1 cellular context compared by ENCODE assay signal in genomic region chr16:68085259-68086071, GRCh38.
TF ChIP-seq lines count a peak whose summit lies in the region.

NFATC3 (plus strand) TSS chr16:68085370; CDS start chr16:68085682, 312 bp downstream.

TF ChIP-seq in K562, 482 proteins besides CTCF, POLR2A, EP300 and RAD21 (continued from another document and continues in another):
- TF ChIP-seq MGA (IDR thresholded peaks at IDR 0.05) (no peak), SAFB2 (IDR thresholded peaks at IDR 0.05; ENCODE audit: borderline replicate concordance, low read depth, low read length, severe bottlenecking) (no peak), C11orf30 (IDR thresholded peaks at IDR 0.05; ENCODE audit: low read depth) (no peak), HMG20B (CRISPR knock-in tag; IDR thresholded peaks at IDR 0.05) (no peak), SP1 (CRISPR knock-in tag; IDR thresholded peaks at IDR 0.05) (no peak), HES1 (IDR thresholded peaks at IDR 0.05; ENCODE audit: low read depth) (no peak), ZNF740 (CRISPR knock-in tag; IDR thresholded peaks at IDR 0.05) (peak; percentile 97), ZNF740 (tag; IDR thresholded peaks at IDR 0.05) (peak in 1 of 2 experiments; percentile 99; a peak in 2 of 4 replicates), ZNF445 (CRISPR knock-in tag; IDR thresholded peaks at IDR 0.05; ENCODE audit: low read depth) (no peak), CTBP1 (IDR thresholded peaks at IDR 0.05; ENCODE audit: borderline replicate concordance) (peak; percentile 96), RUNX1 (IDR thresholded peaks at IDR 0.05; ENCODE audit: low read depth) (no peak), FOXA3 (CRISPR knock-in tag; conservative IDR thresholded peaks at IDR 0.05 in 1 of 2, IDR thresholded peaks at IDR 0.05 in 1 of 2) (no peak; a peak in 1 of 4 replicates), CSDE1 (IDR thresholded peaks at IDR 0.05) (no peak), NFE2 (IDR thresholded peaks at IDR 0.05; ENCODE audit: low read depth) (no peak), POLR3G (IDR thresholded peaks at IDR 0.05; ENCODE audit: extremely low read depth, insufficient read length, insufficient replicate concordance) (no peak), ZNF561 (CRISPR knock-in tag; conservative IDR thresholded peaks at IDR 0.05) (no peak), RBM39 (optimal IDR thresholded peaks at IDR 0.05; ENCODE audit: low read depth, low read length) (no peak), ZFP30 (CRISPR knock-in tag; IDR thresholded peaks at IDR 0.05; ENCODE audit: borderline replicate concordance) (no peak), CEBPG (CRISPR knock-in tag; IDR thresholded peaks at IDR 0.05) (no peak), CEBPG (tag; conservative IDR thresholded peaks at IDR 0.05 in 1 of 2, IDR thresholded peaks at IDR 0.05 in 1 of 2) (no peak), SMARCA5 (IDR thresholded peaks at IDR 0.05) (no peak), PCBP1 (IDR thresholded peaks at IDR 0.05; ENCODE audit: low read depth, low read length, poor library complexity, severe bottlenecking) (no peak), ILF3 (IDR thresholded peaks at IDR 0.05; ENCODE audit: borderline replicate concordance) (no peak), ATF4 (CRISPR knock-in tag; IDR thresholded peaks at IDR 0.05) (no peak), ZNF830 (CRISPR knock-in tag; IDR thresholded peaks at IDR 0.05) (no peak), ZNF512 (tag; IDR thresholded peaks at IDR 0.05) (no peak), CHD2 (IDR thresholded peaks at IDR 0.05; ENCODE audit: low read depth, low read length) (peak; percentile 94), PATZ1 (CRISPR knock-in tag; IDR thresholded peaks at IDR 0.05; ENCODE audit: borderline replicate concordance) (no peak), HMGN3 (IDR thresholded peaks at IDR 0.05; ENCODE audit: borderline replicate concordance, extremely low read depth, insufficient read length, low read depth, low read length) (peak; percentile 76), BRCA1 (IDR thresholded peaks at IDR 0.05) (no peak), BRCA1 (CRISPR knock-in tag; IDR thresholded peaks at IDR 0.05) (no peak), ELF2 (CRISPR knock-in tag; IDR thresholded peaks at IDR 0.05) (no peak), ZNF316 (IDR thresholded peaks at IDR 0.05) (no peak; the same call in 1 of the 2 replicates), ZNF140 (CRISPR knock-in tag; IDR thresholded peaks at IDR 0.05) (no peak), ZNF121 (CRISPR knock-in tag; conservative IDR thresholded peaks at IDR 0.05) (no peak; the same call in 1 of the 2 replicates), PPARD (CRISPR knock-in tag; IDR thresholded peaks at IDR 0.05) (no peak), PTTG1 (tag; IDR thresholded peaks at IDR 0.05; ENCODE audit: low read depth) (no peak), XRCC4 (IDR thresholded peaks at IDR 0.05; ENCODE audit: extremely low read depth, insufficient read depth, insufficient read length) (no peak), SETDB1 (IDR thresholded peaks at IDR 0.05; ENCODE audit: low read length) (no peak), ZNF274 (IDR thresholded peaks at IDR 0.05; ENCODE audit: borderline replicate concordance, low read depth, low read length) (no peak), CBFB (CRISPR knock-in tag; IDR thresholded peaks at IDR 0.05) (no peak), FUS (optimal IDR thresholded peaks at IDR 0.05; ENCODE audit: low read depth, low read length) (peak; percentile 7), CCAR2 (IDR thresholded peaks at IDR 0.05; ENCODE audit: low read depth, low read length) (no peak), ZNF146 (CRISPR knock-in tag; IDR thresholded peaks at IDR 0.05; ENCODE audit: unreplicated experiment) (no peak), CXXC5 (CRISPR knock-in tag; IDR thresholded peaks at IDR 0.05) (peak; percentile 83), MITF (IDR thresholded peaks at IDR 0.05) (no peak), ZBTB17 (CRISPR knock-in tag; IDR thresholded peaks at IDR 0.05) (no peak; the same call in 1 of the 2 replicates)
